In genomic region chr22:22210375-22210774, GRCh38 we compare ENCODE assay signal across 9 cellular contexts. TPM values are rescaled to one million over a fixed set of nuclear protein-coding genes. Genes with fewer than 3 reads are reported as not detected.
A peak's percentile ranks its signal among the peaks of the same experiment; 100 is the strongest.
DNase-seq lines count a peak whose midpoint lies in the region; ATAC-seq and TF ChIP-seq lines count a peak whose summit lies in the region.
"Had no signal": no experiment of that assay in that cellular context is flagged by ENCODE, and none has a peak within 500 bp of the region (broad histone marks: within the 10 kb centered on the region; RNA-seq: fewer than 3 reads in every experiment).

No MANE protein-coding gene starts in this region.

- intact Hi-C loops in left colon (cut with DNase I, micrococcal nuclease), result no loop called here

- H3K4me3 ChIP-seq in GM12864 (ENCODE audit: low read depth, low read length), result no peak overlapping the region

- DNase-seq in GM12864 (ENCODE audit: low read depth), result peak; percentile 56
- peak; percentile 73 for DNase-seq in RWPE1 (ENCODE audit: low spot score)
- DNase-seq in amniotic stem cell (lab: John Stamatoyannopoulos, UW), result peak; percentile 5
- DNase-seq in stimulated activated CD4-positive, alpha-beta T cell treated with anti-CD3 and anti-CD28 coated beads, Interleukin-2, amount 100 ng/mL, for 4 hours (ENCODE audit: low read depth), result peak; percentile 32
- DNase-seq in D341Med (ENCODE audit: low spot score), result no peak
- DNase-seq in NCI-H187 (lab: John Stamatoyannopoulos, UW), result no peak
- DNase-seq in cerebellar nuclear complex (lab: John Stamatoyannopoulos, UW), result no peak
- no peak for DNase-seq in left colon

- peak overlapping the region; percentile 74 for H3K27ac ChIP-seq in RWPE1
- H3K27ac ChIP-seq: VCaP had no signal

- POLR2A ChIA-PET in RWPE1 (lab: Yijun Ruan, JAX; ENCODE audit: low non-redundant PET), result no interaction called here

- TF ChIP-seq CTCF in GM12864 (IDR thresholded peaks at IDR 0.05; ENCODE audit: low read depth, low read length, missing control alignments) (no peak), RWPE1 (conservative IDR thresholded peaks at IDR 0.05; ENCODE audit: low read depth) (no peak)

- CTCF ChIA-PET in RWPE1 (lab: Yijun Ruan, JAX), result no interaction called here

- ATAC-seq in left colon, result no peak

RNA-seq across cellular contexts. Expression of gene VPREB1, which starts 34.2 kb away (rescaled TPM):
- not detected for total RNA-seq in left colon

Comparison
In these comparisons a context has a peak if more than half of its experiments do, and no peak if none do; other contexts are left out.
1. DNase-seq: peak in GM12864 (single experiment), RWPE1 (single experiment), amniotic stem cell (single experiment) and stimulated activated CD4-positive, alpha-beta T cell treated with anti-CD3 and anti-CD28 coated beads, Interleukin-2, amount 100 ng/mL, for 4 hours (single experiment); none in D341Med (single experiment), NCI-H187 (0 of 2), cerebellar nuclear complex (0 of 2) and left colon (0 of 2).